In the genomic region with DNA sequence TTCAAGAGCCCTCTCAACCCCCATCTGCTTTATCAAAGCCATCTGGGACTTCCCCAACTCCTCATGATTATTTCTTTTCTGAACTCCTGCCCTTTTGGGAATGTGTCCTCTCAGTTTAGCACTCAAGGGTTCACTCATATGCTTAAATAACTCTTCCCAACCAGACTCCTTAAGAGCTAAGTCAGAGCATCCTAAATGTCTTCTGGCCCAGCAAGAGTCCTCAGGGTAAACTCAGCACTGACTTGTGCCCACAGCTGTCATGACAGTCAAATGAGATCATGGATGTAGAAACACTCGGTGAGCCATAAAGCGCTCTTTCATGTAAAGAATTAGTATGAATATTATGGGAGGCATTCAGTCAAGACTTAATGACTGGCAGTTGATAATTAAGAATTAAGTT, we compare ENCODE assay signal across 24 cellular contexts.
"Had no signal": no experiment of that assay in that cellular context is flagged by ENCODE, and none has a peak within 500 bp of the region (broad histone marks: within the 10 kb centered on the region; RNA-seq: fewer than 3 reads in every experiment).

No MANE protein-coding gene starts in this region.

- H3K27ac ChIP-seq: adrenal gland, breast epithelium had no signal

- H3K9me3 ChIP-seq: adrenal gland, breast epithelium had no signal

- ATAC-seq: PC-3, T-helper 17 cell, WTC11 had no signal

- H3K9me3 Mint-ChIP-seq: activated CD4-positive, alpha-beta memory T cell treated with anti-CD3 and anti-CD28 coated beads for 36 hours; activated CD4-positive, alpha-beta T cell treated with anti-CD3 and anti-CD28 coated beads, Interleukin-2, amount 10 ng/mL, durations not matched to agents 7 days and 5 days; activated naive CD8-positive, alpha-beta T cell treated with anti-CD3 and anti-CD28 coated beads, Interleukin-2, amount 10 ng/mL, durations not matched to agents 7 days and 5 days; activated T-cell treated with anti-CD3 and anti-CD28 coated beads, Interleukin-2, amount 50 U/mL, for 72 hours; WTC11 had no signal

- H3K36me3 ChIP-seq: adrenal gland, breast epithelium had no signal

- H3K27ac Mint-ChIP-seq: activated CD4-positive, alpha-beta T cell treated with anti-CD3 and anti-CD28 coated beads, Interleukin-2, amount 10 ng/mL, durations not matched to agents 7 days and 5 days; activated naive CD8-positive, alpha-beta T cell treated with anti-CD3 and anti-CD28 coated beads, Interleukin-2, amount 10 ng/mL, durations not matched to agents 7 days and 5 days; activated T-cell treated with anti-CD3 and anti-CD28 coated beads, Interleukin-2, amount 50 U/mL, for 72 hours; WTC11 had no signal

- H3K4me3 ChIP-seq: adrenal gland, breast epithelium had no signal

- H3K27me3 Mint-ChIP-seq: activated CD4-positive, alpha-beta memory T cell treated with anti-CD3 and anti-CD28 coated beads for 36 hours; activated CD4-positive, alpha-beta T cell treated with anti-CD3 and anti-CD28 coated beads, Interleukin-2, amount 10 ng/mL, durations not matched to agents 7 days and 5 days; T-helper 17 cell had no signal

- H3K4me3 Mint-ChIP-seq: activated CD4-positive, alpha-beta memory T cell treated with anti-CD3 and anti-CD28 coated beads for 36 hours; activated CD4-positive, alpha-beta T cell treated with anti-CD3 and anti-CD28 coated beads, Interleukin-2, amount 10 ng/mL, durations not matched to agents 7 days and 5 days; activated naive CD8-positive, alpha-beta T cell treated with anti-CD3 and anti-CD28 coated beads, Interleukin-2, amount 10 ng/mL, durations not matched to agents 7 days and 5 days; activated T-cell treated with anti-CD3 and anti-CD28 coated beads, Interleukin-2, amount 50 U/mL, for 72 hours; T-helper 17 cell; WTC11 had no signal

- H3K27me3 ChIP-seq: adrenal gland, breast epithelium had no signal

- DNase-seq: activated CD4-positive, alpha-beta T cell treated with anti-CD3 and anti-CD28 coated beads, Interleukin-2, amount 10 ng/mL, durations not matched to agents 7 days and 5 days; activated CD4-positive, CD25-positive, alpha-beta regulatory T cell treated with anti-CD3 and anti-CD28 coated beads, Interleukin-2, amount 50 U/mL, for 72 hours; activated CD8-positive, alpha-beta memory T cell treated with anti-CD3 and anti-CD28 coated beads for 24 hours; activated naive CD4-positive, alpha-beta T cell treated with anti-CD3 and anti-CD28 coated beads, Interleukin-2, amount 50 U/mL, for 16 hours; activated naive CD8-positive, alpha-beta T cell treated with anti-CD3 and anti-CD28 coated beads, Interleukin-2, amount 10 ng/mL, durations not matched to agents 7 days and 5 days; adrenal gland; anterior cingulate cortex; central memory CD4-positive, alpha-beta T cell; IMR-90; Kasumi-1; KBM-7; NCI-H1048; NCI-H1930; NCI-H2171; NCI-H226; NCI-H69; PC-3; SHP77 treated with DMSO at 0.1 percent for 48 hours; T-helper 17 cell; T-helper 9 cell had no signal

- H3K4me1 ChIP-seq: adrenal gland, breast epithelium had no signal

- H3K36me3 Mint-ChIP-seq: activated CD4-positive, alpha-beta memory T cell treated with anti-CD3 and anti-CD28 coated beads for 36 hours; activated naive CD8-positive, alpha-beta T cell treated with anti-CD3 and anti-CD28 coated beads, Interleukin-2, amount 10 ng/mL, durations not matched to agents 7 days and 5 days; WTC11 had no signal
